ENCODE assay signal across 1 cellular context in the genomic region with DNA sequence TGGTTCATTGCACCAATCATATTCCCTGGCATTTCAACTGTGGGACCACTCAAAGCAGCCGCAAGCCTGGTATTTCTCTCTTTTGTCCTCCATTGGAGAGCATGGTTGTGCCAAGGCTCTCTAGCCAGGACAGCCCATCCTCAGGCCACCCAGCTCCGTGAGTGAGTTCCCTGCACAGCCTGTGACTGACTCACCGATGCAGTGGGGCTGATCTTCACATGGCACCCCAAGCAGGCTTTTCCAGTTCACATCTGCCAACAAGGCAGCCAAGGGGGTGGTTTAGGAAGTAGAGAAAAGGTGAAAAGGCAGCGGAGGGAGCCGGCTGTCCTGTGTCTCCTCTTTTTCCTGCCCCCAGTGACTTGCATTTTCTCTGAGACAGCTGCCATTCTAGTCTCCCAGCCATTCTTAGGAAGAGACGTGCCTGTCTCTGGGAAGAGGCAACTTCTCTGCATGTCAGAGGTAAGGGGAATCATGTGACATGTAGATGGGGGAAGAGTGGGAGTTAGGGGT.
TF ChIP-seq lines count a peak whose summit lies in the region.

No MANE protein-coding gene starts in this region.

TF ChIP-seq in GM23338, 12 proteins besides CTCF, POLR2A, EP300 and RAD21 (continued from another document):
- TF ChIP-seq, protein P1, sequence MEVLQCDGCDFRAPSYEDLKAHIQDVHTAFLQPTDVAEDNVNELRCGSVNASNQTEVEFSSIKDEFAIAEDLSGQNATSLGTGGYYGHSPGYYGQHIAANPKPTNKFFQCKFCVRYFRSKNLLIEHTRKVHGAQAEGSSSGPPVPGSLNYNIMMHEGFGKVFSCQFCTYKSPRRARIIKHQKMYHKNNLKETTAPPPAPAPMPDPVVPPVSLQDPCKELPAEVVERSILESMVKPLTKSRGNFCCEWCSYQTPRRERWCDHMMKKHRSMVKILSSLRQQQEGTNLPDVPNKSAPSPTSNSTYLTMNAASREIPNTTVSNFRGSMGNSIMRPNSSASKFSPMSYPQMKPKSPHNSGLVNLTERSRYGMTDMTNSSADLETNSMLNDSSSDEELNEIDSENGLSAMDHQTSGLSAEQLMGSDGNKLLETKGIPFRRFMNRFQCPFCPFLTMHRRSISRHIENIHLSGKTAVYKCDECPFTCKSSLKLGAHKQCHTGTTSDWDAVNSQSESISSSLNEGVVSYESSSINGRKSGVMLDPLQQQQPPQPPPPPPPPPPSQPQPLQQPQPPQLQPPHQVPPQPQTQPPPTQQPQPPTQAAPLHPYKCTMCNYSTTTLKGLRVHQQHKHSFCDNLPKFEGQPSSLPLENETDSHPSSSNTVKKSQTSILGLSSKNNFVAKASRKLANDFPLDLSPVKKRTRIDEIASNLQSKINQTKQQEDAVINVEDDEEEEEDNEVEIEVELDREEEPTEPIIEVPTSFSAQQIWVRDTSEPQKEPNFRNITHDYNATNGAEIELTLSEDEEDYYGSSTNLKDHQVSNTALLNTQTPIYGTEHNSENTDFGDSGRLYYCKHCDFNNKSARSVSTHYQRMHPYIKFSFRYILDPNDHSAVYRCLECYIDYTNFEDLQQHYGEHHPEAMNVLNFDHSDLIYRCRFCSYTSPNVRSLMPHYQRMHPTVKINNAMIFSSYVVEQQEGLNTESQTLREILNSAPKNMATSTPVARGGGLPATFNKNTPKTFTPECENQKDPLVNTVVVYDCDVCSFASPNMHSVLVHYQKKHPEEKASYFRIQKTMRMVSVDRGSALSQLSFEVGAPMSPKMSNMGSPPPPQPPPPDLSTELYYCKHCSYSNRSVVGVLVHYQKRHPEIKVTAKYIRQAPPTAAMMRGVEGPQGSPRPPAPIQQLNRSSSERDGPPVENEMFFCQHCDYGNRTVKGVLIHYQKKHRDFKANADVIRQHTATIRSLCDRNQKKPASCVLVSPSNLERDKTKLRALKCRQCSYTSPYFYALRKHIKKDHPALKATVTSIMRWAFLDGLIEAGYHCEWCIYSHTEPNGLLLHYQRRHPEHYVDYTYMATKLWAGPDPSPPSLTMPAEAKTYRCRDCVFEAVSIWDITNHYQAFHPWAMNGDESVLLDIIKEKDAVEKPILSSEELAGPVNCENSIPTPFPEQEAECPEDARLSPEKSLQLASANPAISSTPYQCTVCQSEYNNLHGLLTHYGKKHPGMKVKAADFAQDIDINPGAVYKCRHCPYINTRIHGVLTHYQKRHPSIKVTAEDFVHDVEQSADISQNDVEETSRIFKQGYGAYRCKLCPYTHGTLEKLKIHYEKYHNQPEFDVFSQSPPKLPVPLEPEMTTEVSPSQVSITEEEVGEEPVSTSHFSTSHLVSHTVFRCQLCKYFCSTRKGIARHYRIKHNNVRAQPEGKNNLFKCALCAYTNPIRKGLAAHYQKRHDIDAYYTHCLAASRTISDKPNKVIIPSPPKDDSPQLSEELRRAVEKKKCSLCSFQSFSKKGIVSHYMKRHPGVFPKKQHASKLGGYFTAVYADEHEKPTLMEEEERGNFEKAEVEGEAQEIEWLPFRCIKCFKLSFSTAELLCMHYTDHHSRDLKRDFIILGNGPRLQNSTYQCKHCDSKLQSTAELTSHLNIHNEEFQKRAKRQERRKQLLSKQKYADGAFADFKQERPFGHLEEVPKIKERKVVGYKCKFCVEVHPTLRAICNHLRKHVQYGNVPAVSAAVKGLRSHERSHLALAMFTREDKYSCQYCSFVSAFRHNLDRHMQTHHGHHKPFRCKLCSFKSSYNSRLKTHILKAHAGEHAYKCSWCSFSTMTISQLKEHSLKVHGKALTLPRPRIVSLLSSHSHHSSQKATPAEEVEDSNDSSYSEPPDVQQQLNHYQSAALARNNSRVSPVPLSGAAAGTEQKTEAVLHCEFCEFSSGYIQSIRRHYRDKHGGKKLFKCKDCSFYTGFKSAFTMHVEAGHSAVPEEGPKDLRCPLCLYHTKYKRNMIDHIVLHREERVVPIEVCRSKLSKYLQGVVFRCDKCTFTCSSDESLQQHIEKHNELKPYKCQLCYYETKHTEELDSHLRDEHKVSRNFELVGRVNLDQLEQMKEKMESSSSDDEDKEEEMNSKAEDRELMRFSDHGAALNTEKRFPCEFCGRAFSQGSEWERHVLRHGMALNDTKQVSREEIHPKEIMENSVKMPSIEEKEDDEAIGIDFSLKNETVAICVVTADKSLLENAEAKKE (CRISPR knock-in tag; IDR thresholded peaks at IDR 0.05): no peak
